In genomic region chr15:27587810-27588209, GRCh38 we compare ENCODE assay signal across 20 cellular contexts.
DNase-seq lines count a peak whose midpoint lies in the region; ATAC-seq and TF ChIP-seq lines count a peak whose summit lies in the region.
"Had no signal": no experiment of that assay in that cellular context is flagged by ENCODE, and none has a peak within 500 bp of the region (broad histone marks: within the 10 kb centered on the region; RNA-seq: fewer than 3 reads in every experiment).

No MANE protein-coding gene starts in this region.

- no peak overlapping the region for H3K27ac ChIP-seq in RWPE2 (ENCODE audit: poor library complexity, severe bottlenecking)
- H3K27ac ChIP-seq in breast epithelium, result no peak overlapping the region
- H3K27ac ChIP-seq: GM23248 had no signal

- no peaks in the 10 kb centered on the region for H3K9me3 ChIP-seq in RWPE2 (ENCODE audit: severe bottlenecking)
- no peaks in the 10 kb centered on the region for H3K9me3 ChIP-seq in iPS-18c (ENCODE audit: control insufficient read depth, insufficient read depth, low read length)
- H3K9me3 ChIP-seq in breast epithelium, result no peaks in the 10 kb centered on the region

- H3K4me1 ChIP-seq in RWPE2 (ENCODE audit: insufficient read depth, poor library complexity, severe bottlenecking), result no peaks in the 10 kb centered on the region
- H3K4me1 ChIP-seq in breast epithelium, result no peaks in the 10 kb centered on the region

- H3K27me3 ChIP-seq in RWPE2 (ENCODE audit: insufficient read depth, poor library complexity, severe bottlenecking) (peaks cover 20% of the 10 kb centered on the region), breast epithelium (peaks cover 0 to 4% of the 10 kb centered on the region in 2 donors)

- DNase-seq in DMS53 (lab: John Stamatoyannopoulos, UW) (peak; percentile 88), NCI-H146 (lab: John Stamatoyannopoulos, UW) (peak; percentile 81), RWPE2 (ENCODE audit: low spot score) (no peak), COR-L47 (lab: John Stamatoyannopoulos, UW) (no peak), GDM1 (lab: John Stamatoyannopoulos, UW) (no peak), breast epithelium (ENCODE audit: low spot score in 2 of 2) (no peak)
- no peak for DNase-seq in activated CD8-positive, alpha-beta memory T cell treated with anti-CD3 and anti-CD28 coated beads for 24 hours
- DNase-seq: ACHN; activated CD4-positive, CD25-positive, alpha-beta regulatory T cell; activated CD8-positive, alpha-beta memory T cell treated with anti-CD3 and anti-CD28 coated beads, Interleukin-2, amount 10 ng/mL, durations not matched to agents 7 days and 5 days; activated effector memory CD4-positive, alpha-beta T cell treated with anti-CD3 and anti-CD28 coated beads, Interleukin-2, amount 50 U/mL, for 16 hours; amniotic stem cell; CD4-positive, alpha-beta T cell; GM23248; mesenchymal stem cell; NCI-H1694 treated with DMSO at 0.1 percent for 48 hours; right cardiac atrium; SIG-M5; T-helper 2 cell had no signal

- H3K36me3 ChIP-seq in RWPE2 (ENCODE audit: low read depth) (no peaks in the 10 kb centered on the region), breast epithelium (no peaks in the 10 kb centered on the region)

- TF ChIP-seq CTCF in RWPE2 (IDR thresholded peaks at IDR 0.05; ENCODE audit: poor library complexity, severe bottlenecking), result no peak
- TF ChIP-seq CTCF in breast epithelium (IDR thresholded peaks at IDR 0.05), result no peak

- peak; percentile 82 for ATAC-seq in RWPE2 (ENCODE audit: low read depth)
- ATAC-seq: activated CD8-positive, alpha-beta memory T cell treated with anti-CD3 and anti-CD28 coated beads, Interleukin-2, amount 10 ng/mL, durations not matched to agents 7 days and 5 days had no signal

- H3K4me3 ChIP-seq in RWPE2 (ENCODE audit: severe bottlenecking) (no peak overlapping the region), iPS-18c (ENCODE audit: insufficient read depth, low read depth, low read length) (peak overlapping the region; percentile 36; the same call in 1 of the 2 replicates), breast epithelium (no peak overlapping the region)
- H3K4me3 ChIP-seq: GM23248 had no signal

- TF ChIP-seq POLR2A in breast epithelium (IDR thresholded peaks at IDR 0.05), result no peak

- intact Hi-C loops in breast epithelium (cut with DNase I; ENCODE audit: low total_unique reads), result no loop called here

Comparison
In these comparisons a context has a peak if more than half of its experiments do, and no peak if none do; other contexts are left out.
1. DNase-seq: peak in DMS53 (single experiment) and NCI-H146 (single experiment); none in RWPE2 (single experiment), COR-L47 (single experiment), GDM1 (single experiment), activated CD8-positive, alpha-beta memory T cell treated with anti-CD3 and anti-CD28 coated beads for 24 hours (single experiment) and breast epithelium (0 of 2).